ENCODE assay signal across 9 cellular contexts in the genomic region with DNA sequence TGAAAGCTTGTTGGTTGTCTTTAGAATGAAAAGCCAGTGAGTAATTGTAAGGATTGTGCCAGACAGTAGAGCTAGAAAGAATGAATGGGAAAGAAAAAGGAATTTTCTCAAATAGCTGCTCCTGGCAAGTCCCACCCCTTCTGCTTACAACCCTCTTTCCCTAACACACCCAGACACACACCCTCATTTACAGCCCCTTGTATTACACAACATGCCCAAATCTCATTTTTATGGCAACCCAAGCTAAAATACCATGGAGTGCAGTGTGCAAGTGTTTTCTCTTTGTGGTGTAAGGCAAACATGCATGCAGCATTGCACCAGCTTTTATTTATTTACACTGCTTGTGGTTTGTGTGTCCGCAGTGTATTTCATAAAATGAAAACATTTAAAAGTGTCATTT. TPM values are rescaled to one million over a fixed set of nuclear protein-coding genes. Genes with fewer than 3 reads are reported as not detected.
DNase-seq lines count a peak whose midpoint lies in the region; ATAC-seq and TF ChIP-seq lines count a peak whose summit lies in the region.
"Had no signal": no experiment of that assay in that cellular context is flagged by ENCODE, and none has a peak within 500 bp of the region (broad histone marks: within the 10 kb centered on the region; RNA-seq: fewer than 3 reads in every experiment).

No MANE protein-coding gene starts in this region.

- H3K27ac ChIP-seq in OCI-LY3 (ENCODE audit: low read length) (no peak overlapping the region), left lung (no peak overlapping the region)

- DNase-seq in activated CD4-positive, alpha-beta T cell treated with anti-CD3 and anti-CD28 coated beads for 36 hours, result no peak
- no peak for DNase-seq in activated CD4-positive, alpha-beta T cell treated with anti-CD3 and anti-CD28 coated beads, Interleukin-2, amount 50 U/mL, for 1 hour
- DNase-seq in fibroblast of the conjunctiva (ENCODE audit: low read depth) (peak; percentile 2), left lung (no peak)
- no peak for DNase-seq in stimulated activated naive B cell treated with anti-CD40 and anti-IgM and Interleukin-4, amounts not matched to agents 10 μg/mL and 1 μg/mL and 100 μg/mL, for 72 hours
- DNase-seq: aorta had no signal

- H3K27me3 ChIP-seq in OCI-LY3 (ENCODE audit: low read depth, low read length) (no peaks in the 10 kb centered on the region), left lung (peaks cover 3 to 38% of the 10 kb centered on the region in 2 donors)

- no peaks in the 10 kb centered on the region for H3K36me3 Mint-ChIP-seq in activated CD4-positive, alpha-beta T cell treated with anti-CD3 and anti-CD28 coated beads for 36 hours (ENCODE audit: low read depth)
- H3K36me3 Mint-ChIP-seq in stimulated activated naive B cell treated with anti-CD40 and anti-IgM and Interleukin-4, amounts not matched to agents 10 μg/mL and 1 μg/mL and 100 μg/mL, for 72 hours, result no peaks in the 10 kb centered on the region

- peak overlapping the region; percentile 77 for H3K9ac ChIP-seq in OCI-LY3 (ENCODE audit: low read length)

- H3K4me1 ChIP-seq in OCI-LY3 (ENCODE audit: low read length), result peaks cover 46% of the 10 kb centered on the region
- H3K4me1 ChIP-seq in left lung, result peaks cover 3 to 25% of the 10 kb centered on the region in 2 donors

- no peak for ATAC-seq in activated CD4-positive, alpha-beta T cell treated with anti-CD3 and anti-CD28 coated beads for 36 hours
- no peak for ATAC-seq in stimulated activated naive B cell treated with anti-CD40 and anti-IgM and Interleukin-4, amounts not matched to agents 10 μg/mL and 1 μg/mL and 100 μg/mL, for 72 hours (replicated peaks)
- no peak for ATAC-seq in HG02759 (IDR thresholded peaks at IDR 0.05; ENCODE audit: unreplicated experiment)
- no peak for ATAC-seq in HG02885 (IDR thresholded peaks at IDR 0.05; ENCODE audit: poor library complexity, unreplicated experiment)
- ATAC-seq in left lung, result no peak

- no peaks in the 10 kb centered on the region for H3K9me3 Mint-ChIP-seq in activated CD4-positive, alpha-beta T cell treated with anti-CD3 and anti-CD28 coated beads for 36 hours (ENCODE audit: low read depth)
- H3K9me3 Mint-ChIP-seq in stimulated activated naive B cell treated with anti-CD40 and anti-IgM and Interleukin-4, amounts not matched to agents 10 μg/mL and 1 μg/mL and 100 μg/mL, for 72 hours, result no peaks in the 10 kb centered on the region

- H4K20me1 ChIP-seq in OCI-LY3 (ENCODE audit: insufficient read depth, low read length), result no peaks in the 10 kb centered on the region

- H3K9me3 ChIP-seq in OCI-LY3 (ENCODE audit: insufficient read depth, low read length) (no peaks in the 10 kb centered on the region), left lung (no peaks in the 10 kb centered on the region)

- CTCF ChIA-PET in activated CD4-positive, alpha-beta T cell treated with anti-CD3 and anti-CD28 coated beads for 36 hours (lab: Charles Lee), result interaction anchor here (1.2 kb wide), 1 partner anchor 253 kb away, joined by 6 read pairs; no protein-coding TSS in a partner anchor

- peak overlapping the region; percentile 92 for H3K4me3 ChIP-seq in OCI-LY3 (ENCODE audit: low read length)
- peak overlapping the region in 1 of 2 donors; percentile 60 for H3K4me3 ChIP-seq in left lung

- H3K36me3 ChIP-seq in OCI-LY3 (replicated peaks; ENCODE audit: low read depth, low read length), result peaks cover 8% of the 10 kb centered on the region
- H3K36me3 ChIP-seq in left lung, result no peaks in the 10 kb centered on the region

- H3K27me3 Mint-ChIP-seq in activated CD4-positive, alpha-beta T cell treated with anti-CD3 and anti-CD28 coated beads for 36 hours, result peaks cover 34% of the 10 kb centered on the region
- peaks cover 24 to 39% of the 10 kb centered on the region in 2 donors for H3K27me3 Mint-ChIP-seq in stimulated activated naive B cell treated with anti-CD40 and anti-IgM and Interleukin-4, amounts not matched to agents 10 μg/mL and 1 μg/mL and 100 μg/mL, for 72 hours

- peak overlapping the region; percentile 69 for H3K4me3 Mint-ChIP-seq in activated CD4-positive, alpha-beta T cell treated with anti-CD3 and anti-CD28 coated beads for 36 hours
- H3K4me3 Mint-ChIP-seq in stimulated activated naive B cell treated with anti-CD40 and anti-IgM and Interleukin-4, amounts not matched to agents 10 μg/mL and 1 μg/mL and 100 μg/mL, for 72 hours, result peak overlapping the region; percentile 37 to 93

- intact Hi-C loops in activated CD4-positive, alpha-beta T cell treated with anti-CD3 and anti-CD28 coated beads for 36 hours (cut with DNase I, micrococcal nuclease), result no loop called here
- intact Hi-C loops in left lung (cut with DNase I), result no loop called here

- H3K27ac Mint-ChIP-seq in activated CD4-positive, alpha-beta T cell treated with anti-CD3 and anti-CD28 coated beads for 36 hours, result no peak overlapping the region
- no peak overlapping the region for H3K27ac Mint-ChIP-seq in stimulated activated naive B cell treated with anti-CD40 and anti-IgM and Interleukin-4, amounts not matched to agents 10 μg/mL and 1 μg/mL and 100 μg/mL, for 72 hours

- TF ChIP-seq CTCF in OCI-LY3 (IDR thresholded peaks at IDR 0.05; ENCODE audit: low read depth, low read length), result no peak
- TF ChIP-seq CTCF in left lung (IDR thresholded peaks at IDR 0.05), result no peak

- POLR2A ChIA-PET in activated CD4-positive, alpha-beta T cell treated with anti-CD3 and anti-CD28 coated beads for 36 hours (lab: Charles Lee), result no interaction called here

- H3K4me2 ChIP-seq in OCI-LY3 (ENCODE audit: low read length), result peak overlapping the region; percentile 84

- no peak overlapping the region for H2AFZ ChIP-seq in OCI-LY3 (ENCODE audit: low read depth, low read length)

- peaks cover 37% of the 10 kb centered on the region for H3K79me2 ChIP-seq in OCI-LY3 (ENCODE audit: low read length)

- H3K4me1 Mint-ChIP-seq in activated CD4-positive, alpha-beta T cell treated with anti-CD3 and anti-CD28 coated beads for 36 hours, result peaks cover 12% of the 10 kb centered on the region
- peaks cover 10 to 24% of the 10 kb centered on the region in 2 donors for H3K4me1 Mint-ChIP-seq in stimulated activated naive B cell treated with anti-CD40 and anti-IgM and Interleukin-4, amounts not matched to agents 10 μg/mL and 1 μg/mL and 100 μg/mL, for 72 hours

RNA-seq across cellular contexts. Expression of gene PRKAR2B, which starts 1.5 kb away (rescaled TPM):
- 1 to 10 TPM in 1 of 2 experiments, under 1 TPM in 1; 0.93 to 1.4 TPM for total RNA-seq in activated CD4-positive, alpha-beta T cell treated with anti-CD3 and anti-CD28 coated beads for 36 hours
- total RNA-seq in left lung, result 1 to 10 TPM; 4.3 to 6.1 TPM
